In the genomic region with DNA sequence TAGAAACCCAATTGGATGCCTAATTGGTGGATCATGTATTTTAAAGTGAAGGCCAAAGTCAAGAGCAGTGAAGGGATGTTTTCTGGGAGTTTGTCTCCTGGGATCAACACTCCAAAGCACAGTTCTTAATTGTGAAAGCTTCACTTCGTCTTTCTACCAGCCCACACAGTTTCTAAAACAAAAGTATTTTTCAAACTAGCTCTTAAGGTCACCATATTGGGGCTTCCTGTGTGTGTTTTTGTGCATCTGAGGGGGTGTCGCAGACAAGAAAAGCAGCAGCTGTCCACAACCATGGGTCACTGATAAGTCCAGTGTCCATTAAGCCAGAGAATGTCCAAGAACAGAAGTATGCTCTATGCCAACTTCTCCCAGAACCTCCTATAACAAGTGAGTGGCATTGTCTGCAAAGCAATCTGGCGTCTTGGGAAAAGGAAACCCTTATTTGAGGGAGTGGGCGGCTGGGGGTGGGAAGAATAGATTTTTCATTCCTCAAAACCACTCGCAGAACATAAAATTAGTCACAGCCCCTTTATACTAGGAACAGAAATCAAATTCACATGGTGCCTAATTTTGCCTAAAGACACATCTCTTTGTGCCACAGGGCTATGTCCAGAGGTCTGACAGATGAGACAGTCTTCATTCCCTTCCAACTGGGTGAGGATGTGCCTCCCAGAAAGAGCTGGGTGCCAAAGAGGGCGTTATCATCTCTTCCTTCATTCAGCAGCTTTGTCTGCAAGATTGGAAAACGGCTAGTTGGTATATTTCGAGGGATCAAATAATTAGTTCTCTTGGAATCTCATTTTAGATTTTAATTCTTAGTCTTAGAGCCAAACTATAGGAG, we compare ENCODE assay signal across 20 cellular contexts.
DNase-seq lines count a peak whose midpoint lies in the region; ATAC-seq and TF ChIP-seq lines count a peak whose summit lies in the region.
"Had no signal": no experiment of that assay in that cellular context is flagged by ENCODE, and none has a peak within 500 bp of the region (broad histone marks: within the 10 kb centered on the region; RNA-seq: fewer than 3 reads in every experiment).

No MANE protein-coding gene starts in this region.

- intact Hi-C loops in left ventricle myocardium inferior (cut with micrococcal nuclease) (no loop called here), right lobe of liver (cut with DNase I) (no loop called here)

- H3K36me3 ChIP-seq in BLaER1 treated with 17β-estradiol and CSF1 and Interleukin-3, amounts not matched to agents 10 nM and 100 nM, result no peaks in the 10 kb centered on the region
- H3K36me3 ChIP-seq in WERI-Rb-1 (no peaks in the 10 kb centered on the region), left ventricle myocardium inferior (no peaks in the 10 kb centered on the region), right lobe of liver (no peaks in the 10 kb centered on the region)
- H3K36me3 ChIP-seq: adrenal gland, spleen had no signal

- peaks cover 0 to 21% (median 8%) of the 10 kb centered on the region in 11 experiments; a peak in 15 of 22 replicates for H3K9me3 ChIP-seq in BLaER1 treated with 17β-estradiol and CSF1 and Interleukin-3, amounts not matched to agents 10 nM and 100 nM (replicated peaks in 1 of 11)
- peaks cover 5% of the 10 kb centered on the region for H3K9me3 ChIP-seq in WERI-Rb-1 (ENCODE audit: severe bottlenecking)
- no peaks in the 10 kb centered on the region for H3K9me3 ChIP-seq in left ventricle myocardium inferior (replicated peaks)
- no peaks in the 10 kb centered on the region for H3K9me3 ChIP-seq in right lobe of liver
- H3K9me3 ChIP-seq: adrenal gland, spleen had no signal

- H3K4me3 ChIP-seq in BLaER1 treated with 17β-estradiol and CSF1 and Interleukin-3, amounts not matched to agents 10 nM and 100 nM, result no peak overlapping the region
- no peak overlapping the region for H3K4me3 ChIP-seq in WERI-Rb-1 (ENCODE audit: low read depth, low read length)
- H3K4me3 ChIP-seq in left ventricle myocardium inferior, result no peak overlapping the region
- no peak overlapping the region for H3K4me3 ChIP-seq in right lobe of liver
- H3K4me3 ChIP-seq: adrenal gland, spleen had no signal

- peak; percentile 65 for ATAC-seq in HG02885 (IDR thresholded peaks at IDR 0.05; ENCODE audit: poor library complexity, unreplicated experiment)
- ATAC-seq in right lobe of liver, result no peak
- no peak for ATAC-seq in HG03442 (IDR thresholded peaks at IDR 0.05; ENCODE audit: unreplicated experiment)
- ATAC-seq: left ventricle myocardium superior, SK-N-SH treated with all-trans-retinoic acid at 6 μM for 48 hours had no signal

- H3K9ac ChIP-seq in BLaER1 treated with 17β-estradiol and CSF1 and Interleukin-3, amounts not matched to agents 10 nM and 100 nM, result no peak overlapping the region

- DNase-seq in GM10266 (ENCODE audit: extremely low spot score) (peak; percentile 26), epidermal melanocyte (ENCODE audit: insufficient read length, low spot score) (peak; percentile 24), WERI-Rb-1 (no peak), left ventricle myocardium inferior (no peak), right lobe of liver (no peak)
- DNase-seq: activated CD4-positive, CD25-positive, alpha-beta regulatory T cell; adrenal gland; dermis blood vessel endothelial cell; H9; immature natural killer cell; left ventricle myocardium superior; NCI-H1092; NCI-H446 treated with DMSO at 0.1 percent for 48 hours; spleen; substantia nigra; T-helper 9 cell had no signal

- TF ChIP-seq CTCF in GM10266 (IDR thresholded peaks at IDR 0.05; ENCODE audit: control insufficient read depth, insufficient read depth, low read depth, missing control alignments) (no peak), WERI-Rb-1 (IDR thresholded peaks at IDR 0.05; ENCODE audit: low read depth, low read length) (no peak), left ventricle myocardium inferior (IDR thresholded peaks at IDR 0.05; ENCODE audit: borderline replicate concordance) (no peak), right lobe of liver (IDR thresholded peaks at IDR 0.05) (no peak)

- H3K27ac ChIP-seq in BLaER1 treated with 17β-estradiol and CSF1 and Interleukin-3, amounts not matched to agents 10 nM and 100 nM, result no peak overlapping the region
- H3K27ac ChIP-seq in WERI-Rb-1 (no peak overlapping the region), left ventricle myocardium inferior (replicated peaks) (no peak overlapping the region), right lobe of liver (no peak overlapping the region)
- H3K27ac ChIP-seq: adrenal gland, spleen had no signal

- WGBS in right lobe of liver (ENCODE audit: insufficient coverage, low coverage, low lambda C conversion rate, missing lambda C conversion rate), result 32% methylated on average over 8 of the region's 8 CpGs

- peak overlapping the region; percentile 0 to 72 (median 56) for H3K4me2 ChIP-seq in BLaER1 treated with 17β-estradiol and CSF1 and Interleukin-3, amounts not matched to agents 10 nM and 100 nM

- H3K4me1 ChIP-seq in BLaER1 treated with 17β-estradiol and CSF1 and Interleukin-3, amounts not matched to agents 10 nM and 100 nM, result peaks cover 56 to 76% (median 69%) of the 10 kb centered on the region in 10 experiments
- H3K4me1 ChIP-seq in left ventricle myocardium inferior (no peaks in the 10 kb centered on the region), right lobe of liver (peaks cover 0 to 6% (median 0%) of the 10 kb centered on the region in 4 donors)
- H3K4me1 ChIP-seq: adrenal gland had no signal

- no peaks in the 10 kb centered on the region for H4K20me1 ChIP-seq in BLaER1 treated with 17β-estradiol and CSF1 and Interleukin-3, amounts not matched to agents 10 nM and 100 nM

- H3K27me3 ChIP-seq in BLaER1 treated with 17β-estradiol and CSF1 and Interleukin-3, amounts not matched to agents 10 nM and 100 nM, result 0 out of 22 replicates have a peak, but pooled peaks cover 0 to 5% (median 0%) of the 10 kb centered on the region in 11 experiments
- H3K27me3 ChIP-seq in WERI-Rb-1 (ENCODE audit: insufficient read depth, low read depth, severe bottlenecking), result no peaks in the 10 kb centered on the region
- H3K27me3 ChIP-seq in left ventricle myocardium inferior (ENCODE audit: low read depth), result no peaks in the 10 kb centered on the region
- no peaks in the 10 kb centered on the region for H3K27me3 ChIP-seq in right lobe of liver

- no peak for TF ChIP-seq POLR2A in right lobe of liver (IDR thresholded peaks at IDR 0.05)

Comparison
In these comparisons a context has a peak if more than half of its experiments do, and no peak if none do; other contexts are left out.
1. DNase-seq: peak in GM10266 (single experiment) and epidermal melanocyte (single experiment); none in WERI-Rb-1 (single experiment), left ventricle myocardium inferior (single experiment) and right lobe of liver (0 of 3).